In the genomic region with DNA sequence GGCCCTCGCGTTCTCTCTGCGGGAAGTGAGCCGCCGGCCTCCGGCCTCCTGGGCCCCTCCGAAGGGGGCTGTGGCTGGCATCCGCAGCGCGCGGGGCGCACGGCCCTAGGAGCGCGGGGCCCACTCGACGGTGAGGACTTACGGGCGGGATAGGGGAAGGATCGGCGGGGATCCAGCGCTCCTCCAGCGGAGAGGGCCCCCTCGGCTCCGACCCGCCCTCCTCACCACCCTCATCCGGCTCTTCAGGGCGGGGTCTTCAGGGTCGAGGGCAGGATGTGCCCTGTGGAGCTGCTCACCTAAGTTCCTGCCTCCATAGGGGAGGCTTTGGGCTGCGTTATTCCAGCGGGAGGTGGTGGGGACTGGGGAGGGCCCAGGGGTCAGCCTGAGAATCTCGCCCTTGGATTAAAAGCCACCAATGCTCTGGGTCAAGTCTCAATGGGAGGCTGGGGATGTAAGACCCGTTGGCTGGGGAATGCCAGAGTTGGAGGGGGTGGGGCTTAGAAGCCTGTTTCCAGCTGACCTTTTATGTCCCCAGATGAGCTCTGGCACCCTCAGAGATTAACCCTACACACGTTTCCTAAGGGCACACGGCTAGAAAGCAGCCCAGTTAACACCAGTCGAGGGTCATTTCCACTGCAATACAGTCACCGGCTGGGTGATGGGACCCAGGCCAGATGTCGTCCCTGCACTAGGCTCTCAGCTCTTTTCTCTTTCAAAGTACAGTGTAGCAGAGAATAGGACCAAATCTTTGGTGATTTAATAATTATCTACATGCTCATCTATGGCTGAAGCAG, we compare ENCODE assay signal across 8 cellular contexts. TPM values are rescaled to one million over a fixed set of nuclear protein-coding genes. Genes with fewer than 3 reads are reported as not detected.
DNase-seq lines count a peak whose midpoint lies in the region; ATAC-seq and TF ChIP-seq lines count a peak whose summit lies in the region.

No MANE protein-coding gene starts in this region.

- CTCF ChIA-PET in activated naive CD4-positive, alpha-beta T cell treated with anti-CD3 and anti-CD28 coated beads for 36 hours (lab: Charles Lee): interaction anchor here (0.6 to 2.2 kb wide), 17 partner anchors 10 to 701 kb away, joined by 3 to 10 read pairs (median 4); no protein-coding TSS in a partner anchor
- CTCF ChIA-PET in GM10248 (lab: Yijun Ruan, JAX): interaction anchor here (0.7 to 5.9 kb wide), 22 partner anchors 8 to 697 kb away, joined by 3 to 43 read pairs (median 6); no protein-coding TSS in a partner anchor

- peaks cover 13% of the 10 kb centered on the region for H3K4me1 ChIP-seq in testis

- H3K36me3 ChIP-seq in kidney epithelial cell (ENCODE audit: control insufficient read depth, insufficient read depth, low read length) (no peaks in the 10 kb centered on the region), testis (ENCODE audit: low read depth, missing control alignments) (no peaks in the 10 kb centered on the region)

- no peak overlapping the region for H3K27ac Mint-ChIP-seq in activated naive CD4-positive, alpha-beta T cell treated with anti-CD3 and anti-CD28 coated beads for 36 hours
- H3K27ac Mint-ChIP-seq in activated naive CD4-positive, alpha-beta T cell treated with anti-CD3 and anti-CD28 coated beads, Interleukin-2, amount 50 U/mL, for 72 hours: no peak overlapping the region

- no peaks in the 10 kb centered on the region for H3K9me3 Mint-ChIP-seq in activated naive CD4-positive, alpha-beta T cell treated with anti-CD3 and anti-CD28 coated beads for 36 hours
- H3K9me3 Mint-ChIP-seq in activated naive CD4-positive, alpha-beta T cell treated with anti-CD3 and anti-CD28 coated beads, Interleukin-2, amount 50 U/mL, for 72 hours: no peaks in the 10 kb centered on the region

- H3K4me1 Mint-ChIP-seq in activated naive CD4-positive, alpha-beta T cell treated with anti-CD3 and anti-CD28 coated beads for 36 hours (ENCODE audit: low read depth): peaks cover 23% of the 10 kb centered on the region

- no peaks in the 10 kb centered on the region for H3K9me3 ChIP-seq in testis

- peaks cover 27% of the 10 kb centered on the region for H3K27me3 Mint-ChIP-seq in activated naive CD4-positive, alpha-beta T cell treated with anti-CD3 and anti-CD28 coated beads for 36 hours (ENCODE audit: low read depth)

- TF ChIP-seq CTCF in kidney epithelial cell (IDR thresholded peaks at IDR 0.05; ENCODE audit: insufficient read depth, low read length, poor library complexity, severe bottlenecking): no peak
- no peak for TF ChIP-seq CTCF in testis (IDR thresholded peaks at IDR 0.05)
- TF ChIP-seq CTCF in GM10248 (IDR thresholded peaks at IDR 0.05; ENCODE audit: control extremely low read depth, extremely low read depth, low read depth, missing control alignments): no peak

- H3K4me3 ChIP-seq in kidney epithelial cell (ENCODE audit: low read depth, low read length) (peak overlapping the region; percentile 49), testis (peak overlapping the region; percentile 59 to 64)

- peak overlapping the region; percentile 88 to 95 for H3K27ac ChIP-seq in testis

- DNase-seq in activated naive CD4-positive, alpha-beta T cell treated with anti-CD3 and anti-CD28 coated beads for 36 hours: peak; percentile 7
- DNase-seq in activated naive CD4-positive, alpha-beta T cell treated with Interleukin-2 at 50 U/mL for 16 hours: no peak
- DNase-seq in activated naive CD4-positive, alpha-beta T cell treated with anti-CD3 and anti-CD28 coated beads, Interleukin-2, amount 50 U/mL, for 72 hours (ENCODE audit: low spot score in 2 of 2): peak in 1 of 2 donors; percentile 44
- DNase-seq in kidney epithelial cell (ENCODE audit: low read depth) (no peak), testis (no peak), GM10248 (ENCODE audit: extremely low spot score) (no peak), NCI-H2029 (lab: John Stamatoyannopoulos, UW) (no peak)
- no peak for DNase-seq in stimulated activated CD4-positive, alpha-beta T cell treated with anti-CD3 and anti-CD28 coated beads, Interleukin-15, amount 100 ng/mL, for 24 hours

- WGBS in testis, 2 donors: 8 to 18% methylated on average over 5 to 30 of the region's 38 CpGs

- ATAC-seq in activated naive CD4-positive, alpha-beta T cell treated with anti-CD3 and anti-CD28 coated beads, Interleukin-2, amount 50 U/mL, for 72 hours: peak; percentile 1 to 7

- intact Hi-C loops in activated naive CD4-positive, alpha-beta T cell treated with anti-CD3 and anti-CD28 coated beads for 36 hours (cut with micrococcal nuclease): loop anchor here (1.0 to 2.0 kb wide), 5 partner anchors 138 to 696 kb away; no protein-coding TSS in a partner anchor
- intact Hi-C loops in testis (cut with DNase I; ENCODE audit: low total_unique reads): no loop called here

- peak overlapping the region; percentile 56 for H3K4me3 Mint-ChIP-seq in activated naive CD4-positive, alpha-beta T cell treated with anti-CD3 and anti-CD28 coated beads for 36 hours

- TF ChIP-seq POLR2A in testis (IDR thresholded peaks at IDR 0.05): no peak

- POLR2A ChIA-PET in GM10248 (lab: Yijun Ruan, JAX): no interaction called here

- H3K27me3 ChIP-seq in kidney epithelial cell (ENCODE audit: control insufficient read depth, insufficient read depth, low read length) (peaks cover 43% of the 10 kb centered on the region), testis (no peaks in the 10 kb centered on the region)

- no peaks in the 10 kb centered on the region for H3K36me3 Mint-ChIP-seq in activated naive CD4-positive, alpha-beta T cell treated with anti-CD3 and anti-CD28 coated beads for 36 hours (ENCODE audit: low read depth)
- no peaks in the 10 kb centered on the region for H3K36me3 Mint-ChIP-seq in activated naive CD4-positive, alpha-beta T cell treated with anti-CD3 and anti-CD28 coated beads, Interleukin-2, amount 50 U/mL, for 72 hours

RNA-seq across cellular contexts. Expression of a gene that starts 13.4 kb away (rescaled TPM):
- not detected for total RNA-seq in activated naive CD4-positive, alpha-beta T cell treated with anti-CD3 and anti-CD28 coated beads for 36 hours
- total RNA-seq in activated naive CD4-positive, alpha-beta T cell treated with anti-CD3 and anti-CD28 coated beads, Interleukin-2, amount 50 U/mL, for 72 hours: not detected
- total RNA-seq in kidney epithelial cell (7.3 and 7.7 TPM in 2 replicates), testis (10 to 100 TPM; 20.1 to 29.6 TPM)
- 14.8 TPM for polyA plus RNA-seq in testis (ENCODE audit: insufficient read depth, low read depth, low replicate concordance)

RNA-seq across cellular contexts. Expression of a gene that starts 39.2 kb away (rescaled TPM):
- not detected for total RNA-seq in activated naive CD4-positive, alpha-beta T cell treated with anti-CD3 and anti-CD28 coated beads for 36 hours
- total RNA-seq in activated naive CD4-positive, alpha-beta T cell treated with anti-CD3 and anti-CD28 coated beads, Interleukin-2, amount 50 U/mL, for 72 hours: not detected
- total RNA-seq in kidney epithelial cell: not detected in 2 replicates
- total RNA-seq in testis: 1 to 10 TPM; 1.5 to 1.7 TPM
- 3.2 TPM for polyA plus RNA-seq in testis (ENCODE audit: insufficient read depth, low read depth, low replicate concordance)
